ENCODE assay signal across 8 cellular contexts in genomic region chr1:229270547-229271447, GRCh38. TPM values are rescaled to one million over a fixed set of nuclear protein-coding genes. Genes with fewer than 3 reads are reported as not detected.
A peak's percentile ranks its signal among the peaks of the same experiment; 100 is the strongest.
DNase-seq lines count a peak whose midpoint lies in the region; ATAC-seq and TF ChIP-seq lines count a peak whose summit lies in the region.

Gene RAB4A, plus strand, starts transcription at chr1:229271111. Its CDS starts 229 bp downstream, at chr1:229271340.

- H3K27ac ChIP-seq in lower lobe of right lung = peak within 1 kb of the TSS; percentile 80

- H3K27me3 ChIP-seq in lower lobe of right lung (ENCODE audit: low read depth) = no peaks in the 10 kb centered on the region

- CTCF ChIA-PET in activated CD4-positive, alpha-beta memory T cell treated with anti-CD3 and anti-CD28 coated beads, Interleukin-2, amount 10 ng/mL, durations not matched to agents 7 days and 5 days (lab: Charles Lee) = interaction anchor here (1.0 to 3.2 kb wide), 7 partner anchors 8 to 211 kb away, joined by 3 to 14 read pairs (median 4); partner anchors contain the start of gene CCSAP

- peaks cover 38% of the 10 kb centered on the region for H3K4me1 Mint-ChIP-seq in activated CD4-positive, alpha-beta memory T cell treated with anti-CD3 and anti-CD28 coated beads, Interleukin-2, amount 10 ng/mL, durations not matched to agents 7 days and 5 days

- POLR2A ChIA-PET in activated CD4-positive, alpha-beta memory T cell treated with anti-CD3 and anti-CD28 coated beads, Interleukin-2, amount 10 ng/mL, durations not matched to agents 7 days and 5 days (lab: Charles Lee) = interaction anchor here (1.1 to 1.3 kb wide), 7 partner anchors 16 to 238 kb away, joined by 3 to 12 read pairs (median 4); partner anchors contain the start of genes CCSAP and NUP133

- H3K36me3 Mint-ChIP-seq in activated CD4-positive, alpha-beta memory T cell treated with anti-CD3 and anti-CD28 coated beads, Interleukin-2, amount 10 ng/mL, durations not matched to agents 7 days and 5 days (ENCODE audit: low read depth) = peaks cover 19% of the 10 kb centered on the region

- no peaks in the 10 kb centered on the region for H3K36me3 ChIP-seq in lower lobe of right lung

- H3K9me3 ChIP-seq in lower lobe of right lung = peaks cover 6% of the 10 kb centered on the region

- peak within 1 kb of the TSS; percentile 68 for H3K27ac Mint-ChIP-seq in activated CD4-positive, alpha-beta memory T cell treated with anti-CD3 and anti-CD28 coated beads, Interleukin-2, amount 10 ng/mL, durations not matched to agents 7 days and 5 days

- ATAC-seq in GM19023 (IDR thresholded peaks at IDR 0.05; ENCODE audit: unreplicated experiment) (peak; percentile 93), HG03175 (IDR thresholded peaks at IDR 0.05; ENCODE audit: unreplicated experiment) (peak; percentile 87), lower lobe of right lung (peak; percentile 97 to 98)

- peak within 1 kb of the TSS; percentile 89 for H3K4me3 Mint-ChIP-seq in activated CD4-positive, alpha-beta memory T cell treated with anti-CD3 and anti-CD28 coated beads, Interleukin-2, amount 10 ng/mL, durations not matched to agents 7 days and 5 days

- no peaks in the 10 kb centered on the region for H3K27me3 Mint-ChIP-seq in activated CD4-positive, alpha-beta memory T cell treated with anti-CD3 and anti-CD28 coated beads, Interleukin-2, amount 10 ng/mL, durations not matched to agents 7 days and 5 days

- DNase-seq in AG09319 (ENCODE audit: extremely low read depth, low read depth) (peak; percentile 68), NCI-H748 (lab: John Stamatoyannopoulos, UW; ENCODE audit: unreplicated experiment) (peak; percentile 83), ecto neural progenitor cell (ENCODE audit: low spot score) (peak; percentile 91), lower lobe of right lung (peak; percentile 92)
- DNase-seq in activated CD4-positive, alpha-beta memory T cell treated with anti-CD3 and anti-CD28 coated beads, Interleukin-2, amount 10 ng/mL, durations not matched to agents 7 days and 5 days = peak; percentile 82
- DNase-seq in stimulated activated CD4-positive, alpha-beta T cell treated with anti-CD3 and anti-CD28 coated beads, TNF-alpha, amount 100 ng/mL, for 1 hour (ENCODE audit: low read depth in 3 of 3, low spot score in 1 of 3) = peak; percentile 39 to 59 (median 49)

- intact Hi-C loops in lower lobe of right lung (cut with DNase I) = no loop called here

- peaks cover 30% of the 10 kb centered on the region for H3K4me1 ChIP-seq in lower lobe of right lung

- H3K4me3 ChIP-seq in lower lobe of right lung = peak within 1 kb of the TSS; percentile 65

- TF ChIP-seq CTCF in AG09319 (IDR thresholded peaks at IDR 0.05; ENCODE audit: low read depth, low read length) = no peak
- no peak for TF ChIP-seq CTCF in lower lobe of right lung (IDR thresholded peaks at IDR 0.05)

- H3K9me3 Mint-ChIP-seq in activated CD4-positive, alpha-beta memory T cell treated with anti-CD3 and anti-CD28 coated beads, Interleukin-2, amount 10 ng/mL, durations not matched to agents 7 days and 5 days = peaks cover 3% of the 10 kb centered on the region

RNA-seq across cellular contexts. Expression of gene RAB4A, which starts in this region (rescaled TPM):
- 10 to 100 TPM; 30.9 to 38.0 TPM for total RNA-seq in activated CD4-positive, alpha-beta memory T cell treated with anti-CD3 and anti-CD28 coated beads, Interleukin-2, amount 10 ng/mL, durations not matched to agents 7 days and 5 days
- total RNA-seq in lower lobe of right lung = 51.5 TPM

Comparison
In these comparisons a context has a peak if more than half of its experiments do, and no peak if none do; other contexts are left out.
1. Peak in every context shown above with its lines: DNase-seq, ATAC-seq, H3K4me3 ChIP-seq and H3K27ac ChIP-seq.